In genomic region chr17:57485916-57486315, GRCh38 we compare ENCODE assay signal across 20 cellular contexts.
A peak's percentile ranks its signal among the peaks of the same experiment; 100 is the strongest.
DNase-seq lines count a peak whose midpoint lies in the region; ATAC-seq and TF ChIP-seq lines count a peak whose summit lies in the region.
"Had no signal": no experiment of that assay in that cellular context is flagged by ENCODE, and none has a peak within 500 bp of the region (broad histone marks: within the 10 kb centered on the region; RNA-seq: fewer than 3 reads in every experiment).

No MANE protein-coding gene starts in this region.

- no peak overlapping the region for H3K27ac ChIP-seq in CD4-positive, alpha-beta T cell (ENCODE audit: low read depth, low read length)
- peak overlapping the region; percentile 95 for H3K27ac ChIP-seq in OCI-LY1 (ENCODE audit: low read depth, low read length, poor library complexity, severe bottlenecking)
- H3K27ac ChIP-seq in CD8-positive, alpha-beta T cell (ENCODE audit: low read depth, low read length), result no peak overlapping the region
- H3K27ac ChIP-seq: GM23248, upper lobe of left lung had no signal

- H3K4me3 ChIP-seq in OCI-LY1 (ENCODE audit: low read depth, low read length, poor library complexity, severe bottlenecking), result peak overlapping the region; percentile 18
- no peak overlapping the region for H3K4me3 ChIP-seq in CD8-positive, alpha-beta T cell (ENCODE audit: low read depth, low read length)
- H3K4me3 ChIP-seq: GM23248, MG63, upper lobe of left lung had no signal

- H3K27me3 Mint-ChIP-seq in CD4-positive, alpha-beta T cell, result no peaks in the 10 kb centered on the region
- H3K27me3 Mint-ChIP-seq in nephron (ENCODE audit: low read depth), result peaks cover 96% of the 10 kb centered on the region
- H3K27me3 Mint-ChIP-seq in CD8-positive, alpha-beta T cell (ENCODE audit: low read depth), result no peaks in the 10 kb centered on the region
- H3K27me3 Mint-ChIP-seq: activated naive CD8-positive, alpha-beta T cell treated with anti-CD3 and anti-CD28 coated beads for 36 hours had no signal

- H3K9me2 ChIP-seq in OCI-LY1 (ENCODE audit: low read depth, low read length), result no peaks in the 10 kb centered on the region

- no peak for TF ChIP-seq CTCF in CD4-positive, alpha-beta T cell (IDR thresholded peaks at IDR 0.05)
- no peak for TF ChIP-seq CTCF in OCI-LY1 (IDR thresholded peaks at IDR 0.05; ENCODE audit: low read length)
- no peak for TF ChIP-seq CTCF in nephron (IDR thresholded peaks at IDR 0.05; ENCODE audit: unreplicated experiment in 3 of 3)
- TF ChIP-seq CTCF in CD8-positive, alpha-beta T cell (IDR thresholded peaks at IDR 0.05), result no peak

- H3K27me3 ChIP-seq in CD4-positive, alpha-beta T cell (ENCODE audit: control insufficient read depth, insufficient read depth, low read length), result no peaks in the 10 kb centered on the region
- H3K27me3 ChIP-seq in OCI-LY1 (ENCODE audit: insufficient read depth, low read length), result no peaks in the 10 kb centered on the region
- no peaks in the 10 kb centered on the region for H3K27me3 ChIP-seq in CD8-positive, alpha-beta T cell (ENCODE audit: insufficient read depth, low read length)
- H3K27me3 ChIP-seq: BE2C, MG63, upper lobe of left lung had no signal

- intact Hi-C loops in CD4-positive, alpha-beta T cell (cut with DNase I, micrococcal nuclease), result no loop called here
- intact Hi-C loops in CD8-positive, alpha-beta T cell (cut with DNase I, micrococcal nuclease), result no loop called here

- H3K79me2 ChIP-seq in OCI-LY1 (ENCODE audit: insufficient read depth, low read length), result peaks cover 14% of the 10 kb centered on the region; the same call in 1 of the 2 replicates

- H3K4me2 ChIP-seq in OCI-LY1 (ENCODE audit: low read length), result peak overlapping the region; percentile 49

- H3K27ac Mint-ChIP-seq in CD4-positive, alpha-beta T cell, result no peak overlapping the region
- H3K27ac Mint-ChIP-seq in nephron, result peak overlapping the region; percentile 97 to 99 (median 98)
- no peak overlapping the region for H3K27ac Mint-ChIP-seq in CD8-positive, alpha-beta T cell
- H3K27ac Mint-ChIP-seq: activated naive CD8-positive, alpha-beta T cell treated with anti-CD3 and anti-CD28 coated beads for 36 hours had no signal

- H3K9ac ChIP-seq in OCI-LY1 (ENCODE audit: low read length), result peak overlapping the region; percentile 59
- H3K9ac ChIP-seq: GM23248 had no signal

- H3K4me1 ChIP-seq in OCI-LY1 (ENCODE audit: insufficient read depth, low read length, severe bottlenecking), result peaks cover 98% of the 10 kb centered on the region
- H3K4me1 ChIP-seq in CD8-positive, alpha-beta T cell (ENCODE audit: insufficient read depth, low read length), result peaks cover 32% of the 10 kb centered on the region

- POLR2A ChIA-PET in CD4-positive, alpha-beta T cell (lab: Charles Lee), result no interaction called here
- POLR2A ChIA-PET in CD8-positive, alpha-beta T cell (lab: Charles Lee), result no interaction called here

- no peak overlapping the region for H2AFZ ChIP-seq in OCI-LY1 (ENCODE audit: low read length)
- H2AFZ ChIP-seq: GM23248 had no signal

- H3K4me1 Mint-ChIP-seq in CD4-positive, alpha-beta T cell (ENCODE audit: low read depth), result peaks cover 84% of the 10 kb centered on the region
- peaks cover 88% of the 10 kb centered on the region for H3K4me1 Mint-ChIP-seq in nephron
- H3K4me1 Mint-ChIP-seq in CD8-positive, alpha-beta T cell (ENCODE audit: low read depth), result peaks cover 80% of the 10 kb centered on the region

- no peaks in the 10 kb centered on the region for H3F3A ChIP-seq in OCI-LY1 (ENCODE audit: insufficient read depth, low read length)

- H3K9me3 Mint-ChIP-seq in CD4-positive, alpha-beta T cell, result no peaks in the 10 kb centered on the region
- no peaks in the 10 kb centered on the region for H3K9me3 Mint-ChIP-seq in nephron
- H3K9me3 Mint-ChIP-seq in CD8-positive, alpha-beta T cell, result no peaks in the 10 kb centered on the region
- H3K9me3 Mint-ChIP-seq: activated naive CD8-positive, alpha-beta T cell treated with anti-CD3 and anti-CD28 coated beads for 36 hours had no signal

- H3K4me3 Mint-ChIP-seq in CD4-positive, alpha-beta T cell, result no peak overlapping the region
- H3K4me3 Mint-ChIP-seq in nephron, result peak overlapping the region in 2 of 3 experiments; percentile 73 to 74
- no peak overlapping the region for H3K4me3 Mint-ChIP-seq in CD8-positive, alpha-beta T cell
- H3K4me3 Mint-ChIP-seq: activated naive CD8-positive, alpha-beta T cell treated with anti-CD3 and anti-CD28 coated beads for 36 hours had no signal

- peak; percentile 14 for ATAC-seq in CD4-positive, alpha-beta T cell (ENCODE audit: poor library complexity)
- peak; percentile 54 for ATAC-seq in GM19023 (IDR thresholded peaks at IDR 0.05; ENCODE audit: unreplicated experiment)
- ATAC-seq in CD8-positive, alpha-beta T cell, result no peak
- no peak for ATAC-seq in GM21737 (IDR thresholded peaks at IDR 0.05; ENCODE audit: unreplicated experiment)

- no peaks in the 10 kb centered on the region for H3K9me3 ChIP-seq in CD4-positive, alpha-beta T cell (ENCODE audit: control insufficient read depth, low read length)
- no peaks in the 10 kb centered on the region for H3K9me3 ChIP-seq in OCI-LY1 (ENCODE audit: low read length)
- no peaks in the 10 kb centered on the region for H3K9me3 ChIP-seq in CD8-positive, alpha-beta T cell (ENCODE audit: low read length)
- H3K9me3 ChIP-seq: BE2C, MG63, upper lobe of left lung had no signal

- no peaks in the 10 kb centered on the region for H3K36me3 Mint-ChIP-seq in CD4-positive, alpha-beta T cell (ENCODE audit: low read depth)
- no peaks in the 10 kb centered on the region for H3K36me3 Mint-ChIP-seq in nephron (ENCODE audit: low read depth)
- H3K36me3 Mint-ChIP-seq in CD8-positive, alpha-beta T cell, result peaks cover 2% of the 10 kb centered on the region

- peaks cover 17% of the 10 kb centered on the region; the same call in 1 of the 2 replicates for H3K36me3 ChIP-seq in OCI-LY1 (ENCODE audit: insufficient read depth, low read length)
- H3K36me3 ChIP-seq in CD8-positive, alpha-beta T cell (ENCODE audit: insufficient read depth, low read length), result no peaks in the 10 kb centered on the region
- H3K36me3 ChIP-seq: BE2C, MG63, upper lobe of left lung had no signal

- DNase-seq in CD4-positive, alpha-beta T cell, result no peak
- DNase-seq in stimulated activated CD4-positive, alpha-beta T cell treated with anti-CD3 and anti-CD28 coated beads, Interleukin-12 subunit alpha, Interleukin-12 subunit beta, amount 100 ng/mL, for 4 hours, result no peak
- DNase-seq in CD8-positive, alpha-beta T cell, result no peak
- DNase-seq in activated gamma-delta T cell (lab: John Stamatoyannopoulos, UW), result no peak
- DNase-seq: activated naive CD8-positive, alpha-beta T cell treated with anti-CD3 and anti-CD28 coated beads for 36 hours; BE2C; central memory CD4-positive, alpha-beta T cell; glutamatergic neuron; GM23248; MG63; retina; SHP77; stimulated activated CD4-positive, alpha-beta T cell treated with anti-CD3 and anti-CD28 coated beads, Interleukin-1b, Interleukin-23, amount 100 ng/mL, for 48 hours; stimulated activated CD8-positive, alpha-beta memory T cell treated with anti-CD3 and anti-CD28 coated beads, Interleukin-4, amount 100 ng/mL, for 48 hours; T1000; upper lobe of left lung had no signal

- H4K20me1 ChIP-seq in OCI-LY1 (ENCODE audit: insufficient read depth, low read length), result no peaks in the 10 kb centered on the region

- CTCF ChIA-PET in CD4-positive, alpha-beta T cell (lab: Charles Lee), result no interaction called here
- CTCF ChIA-PET in CD8-positive, alpha-beta T cell (lab: Charles Lee), result interaction anchor here (0.6 to 1.1 kb wide), 2 partner anchors 124 to 186 kb away, joined by 3 to 4 read pairs; no protein-coding TSS in a partner anchor

Comparison
In these comparisons a context has a peak if more than half of its experiments do, and no peak if none do; other contexts are left out.
1. ATAC-seq: peak in CD4-positive, alpha-beta T cell (single experiment) and GM19023 (single experiment); none in CD8-positive, alpha-beta T cell (single experiment) and GM21737 (single experiment).
2. H3K27ac Mint-ChIP-seq: peak in nephron (3 of 3); none in CD4-positive, alpha-beta T cell (single experiment) and CD8-positive, alpha-beta T cell (single experiment).
3. H3K4me3 Mint-ChIP-seq: peak in nephron (2 of 3); none in CD4-positive, alpha-beta T cell (single experiment) and CD8-positive, alpha-beta T cell (single experiment).